Comparison of ENCODE assay signal across 1 cellular context in genomic region chr5:177598477-177598876, GRCh38.
TF ChIP-seq lines count a peak whose summit lies in the region.

No MANE protein-coding gene starts in this region.

TF ChIP-seq in endothelial cell of umbilical vein, 7 proteins besides CTCF, POLR2A, EP300 and RAD21:
- TF ChIP-seq GATA2 (IDR thresholded peaks at IDR 0.05; ENCODE audit: insufficient read depth, insufficient read length, low read depth, low read length) (peak; percentile 73), FOS (IDR thresholded peaks at IDR 0.05; ENCODE audit: borderline replicate concordance, insufficient read depth, low read length) (peak; percentile 69), POLR2AphosphoS5 (IDR thresholded peaks at IDR 0.05; ENCODE audit: insufficient read depth, low read depth, low read length) (no peak)
